In the genomic region with DNA sequence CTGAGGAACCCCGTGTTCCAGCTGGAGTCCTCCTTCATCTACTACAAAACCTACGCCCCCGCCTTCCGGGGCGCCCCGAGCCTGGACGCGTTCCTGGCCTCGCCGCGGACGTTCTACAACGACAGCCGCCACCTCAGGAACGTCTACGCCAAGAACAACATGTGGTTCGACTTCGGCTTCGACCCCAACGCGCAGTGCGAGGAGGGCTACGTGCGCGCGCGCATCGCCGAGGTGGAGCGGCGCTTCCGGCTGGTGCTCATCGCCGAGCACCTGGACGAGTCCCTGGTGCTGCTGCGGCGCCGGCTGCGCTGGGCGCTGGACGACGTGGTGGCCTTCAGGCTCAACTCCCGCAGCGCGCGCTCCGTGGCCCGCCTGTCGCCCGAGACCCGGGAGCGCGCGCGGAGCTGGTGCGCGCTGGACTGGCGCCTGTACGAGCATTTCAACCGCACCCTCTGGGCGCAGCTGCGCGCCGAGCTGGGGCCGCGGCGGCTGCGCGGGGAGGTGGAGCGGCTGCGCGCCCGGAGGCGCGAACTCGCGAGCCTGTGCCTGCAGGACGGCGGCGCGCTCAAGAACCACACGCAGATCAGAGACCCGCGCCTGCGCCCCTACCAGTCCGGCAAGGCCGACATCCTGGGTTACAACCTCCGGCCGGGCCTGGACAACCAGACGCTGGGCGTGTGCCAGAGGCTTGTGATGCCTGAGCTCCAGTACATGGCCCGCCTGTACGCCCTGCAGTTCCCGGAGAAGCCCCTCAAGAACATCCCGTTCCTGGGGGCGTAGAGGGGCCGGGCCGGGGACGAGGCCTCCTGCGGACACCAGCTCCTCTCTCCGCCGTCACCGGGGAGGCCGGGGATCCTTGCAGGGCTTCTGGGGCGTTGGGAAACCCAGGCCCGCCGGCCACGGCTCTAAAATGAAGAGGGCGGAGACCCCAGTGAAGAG, we compare ENCODE assay signal across 8 cellular contexts. TPM values are rescaled to one million over a fixed set of nuclear protein-coding genes. Genes with fewer than 3 reads are reported as not detected.
A peak's percentile ranks its signal among the peaks of the same experiment; 100 is the strongest.
DNase-seq lines count a peak whose midpoint lies in the region; ATAC-seq, FAIRE-seq and TF ChIP-seq lines count a peak whose summit lies in the region.

No MANE protein-coding gene starts in this region.

- H2AFZ ChIP-seq in hepatocyte: no peak overlapping the region

- no peaks in the 10 kb centered on the region for H3K9me3 ChIP-seq in hepatocyte (ENCODE audit: low read depth)

- H3K79me2 ChIP-seq in hepatocyte: no peaks in the 10 kb centered on the region

- H3K27me3 ChIP-seq in hepatocyte: no peaks in the 10 kb centered on the region

- peak; percentile 47 for FAIRE-seq in GM19239 (lab: Jason Lieb, UNC)

- no peaks in the 10 kb centered on the region for H3K9me2 ChIP-seq in hepatocyte (replicated peaks; ENCODE audit: insufficient read depth)

- peak; percentile 70 for ATAC-seq in sciatic nerve
- no peak for ATAC-seq in HG03095 (IDR thresholded peaks at IDR 0.05; ENCODE audit: unreplicated experiment)
- no peak for ATAC-seq in HG03571 (IDR thresholded peaks at IDR 0.05; ENCODE audit: unreplicated experiment)

- peak; percentile 48 for DNase-seq in AG08395 (ENCODE audit: low spot score)
- peak; percentile 61 for DNase-seq in GM19239 (ENCODE audit: insufficient read length, low spot score)
- peak; percentile 41 for DNase-seq in NCI-H510A treated with DMSO at 0.1 percent for 48 hours (lab: John Stamatoyannopoulos, UW)
- peak; percentile 59 for DNase-seq in hepatocyte (ENCODE audit: low spot score)
- peak; percentile 69 for DNase-seq in sciatic nerve (ENCODE audit: low spot score)

- H3K4me1 ChIP-seq in hepatocyte (ENCODE audit: insufficient read depth): peaks cover 16% of the 10 kb centered on the region

- H3K36me3 ChIP-seq in hepatocyte (replicated peaks; ENCODE audit: insufficient read depth, low read depth): no peaks in the 10 kb centered on the region

- H3K27ac ChIP-seq in angular gyrus (ENCODE audit: low read depth, low read length) (peak overlapping the region; percentile 77), hepatocyte (peak overlapping the region; percentile 40)

- H3K4me2 ChIP-seq in hepatocyte: peak overlapping the region; percentile 77

- intact Hi-C loops in sciatic nerve (cut with DNase I): no loop called here

- TF ChIP-seq CTCF in hepatocyte (IDR thresholded peaks at IDR 0.05; ENCODE audit: poor library complexity): no peak

- H4K20me1 ChIP-seq in hepatocyte (ENCODE audit: insufficient read depth, poor library complexity, severe bottlenecking): no peaks in the 10 kb centered on the region

- whole genome bisulfite sequencing in hepatocyte (ENCODE audit: low lambda C conversion rate, missing lambda C conversion rate): 40% methylated on average over 108 of the region's 109 CpGs

- no peak overlapping the region for H3K4me3 ChIP-seq in hepatocyte

RNA-seq across cellular contexts. Expression of a gene that starts 5.3 kb away (rescaled TPM):
- 6.8 and 9.3 TPM in 2 replicates for total RNA-seq in hepatocyte
- polyA plus RNA-seq in hepatocyte: 8.7 and 10.2 TPM in 2 replicates
- not detected for total RNA-seq in sciatic nerve

RNA-seq across cellular contexts. Expression of a gene that starts 27.0 kb away (rescaled TPM):
- total RNA-seq in hepatocyte (0.20 and 0.53 TPM in 2 replicates), sciatic nerve (not detected)
- not detected in 2 replicates for polyA plus RNA-seq in hepatocyte

RNA-seq across cellular contexts. Expression of a gene that starts 55.0 kb away (rescaled TPM):
- total RNA-seq in hepatocyte (not detected in 2 replicates), sciatic nerve (0.27 TPM)
- 0.44 and 0.84 TPM in 2 replicates for polyA plus RNA-seq in hepatocyte
